Comparison of ENCODE assay signal across 23 cellular contexts in the genomic region with DNA sequence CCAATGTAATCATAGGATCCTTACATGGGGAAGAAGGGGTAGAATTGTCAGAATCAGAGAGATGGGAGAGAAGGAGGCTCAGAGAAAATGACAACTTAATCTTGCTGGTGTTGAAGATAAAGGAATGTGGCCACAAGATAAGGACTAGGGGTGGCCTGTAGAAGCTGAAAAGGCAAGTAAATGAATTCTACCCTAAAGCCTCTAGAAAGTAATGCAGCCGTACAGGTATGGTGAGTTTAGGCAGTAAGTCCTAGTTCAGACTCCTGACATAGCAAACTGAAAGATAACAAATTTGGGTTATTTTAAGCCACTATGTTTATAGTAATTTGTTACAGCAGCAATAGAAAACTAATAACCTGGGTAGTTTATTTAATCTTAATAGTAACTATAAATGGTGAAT.
"Had no signal": no experiment of that assay in that cellular context is flagged by ENCODE, and none has a peak within 500 bp of the region (broad histone marks: within the 10 kb centered on the region; RNA-seq: fewer than 3 reads in every experiment).

No MANE protein-coding gene starts in this region.

- H3K4me2 ChIP-seq: smooth muscle cell had no signal

- H3K4me1 ChIP-seq: right atrium auricular region, suprapubic skin, tibial artery had no signal

- ATAC-seq: left cardiac atrium; left ventricle myocardium superior; naive thymus-derived CD4-positive, alpha-beta T cell had no signal

- H3K27ac ChIP-seq: right atrium auricular region, suprapubic skin, tibial artery, VCaP had no signal

- H3K27ac Mint-ChIP-seq: activated naive CD8-positive, alpha-beta T cell; dendritic cell treated with granulocyte-macrophage colony-stimulating factor and Interleukin-4, amounts not matched to agents 40 ng/mL and 50 ng/mL, for 4 days; naive thymus-derived CD4-positive, alpha-beta T cell had no signal

- H3K9me3 ChIP-seq: right atrium auricular region, suprapubic skin, tibial artery had no signal

- H3K9me3 Mint-ChIP-seq: dendritic cell treated with granulocyte-macrophage colony-stimulating factor and Interleukin-4, amounts not matched to agents 40 ng/mL and 50 ng/mL, for 4 days; neural crest cell had no signal

- H3K27me3 Mint-ChIP-seq: activated naive CD8-positive, alpha-beta T cell; central memory CD8-positive, alpha-beta T cell; dendritic cell treated with granulocyte-macrophage colony-stimulating factor and Interleukin-4, amounts not matched to agents 40 ng/mL and 50 ng/mL, for 4 days; naive thymus-derived CD4-positive, alpha-beta T cell had no signal

- H3K36me3 Mint-ChIP-seq: activated naive CD8-positive, alpha-beta T cell; naive thymus-derived CD4-positive, alpha-beta T cell had no signal

- H3K4me1 Mint-ChIP-seq: central memory CD8-positive, alpha-beta T cell; naive thymus-derived CD4-positive, alpha-beta T cell; neural crest cell had no signal

- DNase-seq: activated CD4-positive, alpha-beta T cell treated with anti-CD3 and anti-CD28 coated beads for 4 hours; activated CD4-positive, alpha-beta T cell treated with anti-CD3 and anti-CD28 coated beads, Interleukin-2, amount 50 U/mL, for 4 hours; activated CD8-positive, alpha-beta memory T cell treated with anti-CD3 and anti-CD28 coated beads for 24 hours; activated effector memory CD4-positive, alpha-beta T cell treated with Interleukin-2 at 50 U/mL for 16 hours; activated naive CD4-positive, alpha-beta T cell treated with Interleukin-2 at 50 U/mL for 16 hours; anterior cingulate cortex; left cardiac atrium; left ventricle myocardium superior; midbrain; naive thymus-derived CD4-positive, alpha-beta T cell; stimulated activated CD4-positive, alpha-beta T cell treated with anti-CD3 and anti-CD28 coated beads, Interleukin-15, amount 100 ng/mL, for 24 hours; stimulated activated CD4-positive, alpha-beta T cell treated with anti-CD3 and anti-CD28 coated beads, Interleukin-2, amount 100 ng/mL, for 24 hours; stimulated activated naive CD4-positive, alpha-beta T cell; T-helper 2 cell; tibial artery had no signal

- H3K4me3 Mint-ChIP-seq: activated naive CD8-positive, alpha-beta T cell; central memory CD8-positive, alpha-beta T cell; dendritic cell treated with granulocyte-macrophage colony-stimulating factor and Interleukin-4, amounts not matched to agents 40 ng/mL and 50 ng/mL, for 4 days; naive thymus-derived CD4-positive, alpha-beta T cell; neural crest cell had no signal

- H3K27me3 ChIP-seq: right atrium auricular region, suprapubic skin, tibial artery had no signal
